23 cellular contexts compared by ENCODE assay signal in genomic region chr7:98317366-98318040, GRCh38.
"Had no signal": no experiment of that assay in that cellular context is flagged by ENCODE, and none has a peak within 500 bp of the region (broad histone marks: within the 10 kb centered on the region; RNA-seq: fewer than 3 reads in every experiment).

No MANE protein-coding gene starts in this region.

- H3K9me3 ChIP-seq: esophagus muscularis mucosa, gastroesophageal sphincter, heart left ventricle, mucosa of descending colon, prostate gland, right atrium auricular region, tibial artery, vagina had no signal

- H3K4me3 ChIP-seq: esophagus muscularis mucosa, gastroesophageal sphincter, heart left ventricle, mucosa of descending colon, prostate gland, right atrium auricular region, tibial artery, vagina had no signal

- H3K4me1 Mint-ChIP-seq: activated CD4-positive, alpha-beta T cell treated with anti-CD3 and anti-CD28 coated beads, Interleukin-2, amount 10 ng/mL, durations not matched to agents 7 days and 5 days; activated naive CD4-positive, alpha-beta T cell treated with anti-CD3 and anti-CD28 coated beads, Interleukin-2, amount 10 ng/mL, durations not matched to agents 7 days and 5 days had no signal

- ATAC-seq: activated CD4-positive, CD25-positive, alpha-beta regulatory T cell treated with anti-CD3 and anti-CD28 coated beads, Interleukin-2, amount 50 U/mL, for 24 hours; activated CD8-positive, alpha-beta T cell treated with anti-CD3 and anti-CD28 coated beads, Interleukin-2, amount 10 ng/mL, durations not matched to agents 7 days and 5 days; activated naive CD8-positive, alpha-beta T cell treated with anti-CD3 and anti-CD28 coated beads, Interleukin-2, amount 50 U/mL, for 24 hours; gastroesophageal sphincter; heart left ventricle; left ventricle myocardium superior; mucosa of descending colon; naive thymus-derived CD4-positive, alpha-beta T cell; T-cell had no signal

- H3K36me3 Mint-ChIP-seq: activated naive CD4-positive, alpha-beta T cell treated with anti-CD3 and anti-CD28 coated beads, Interleukin-2, amount 10 ng/mL, durations not matched to agents 7 days and 5 days; memory B cell; T-cell had no signal

- H3K27ac Mint-ChIP-seq: activated CD4-positive, alpha-beta T cell treated with anti-CD3 and anti-CD28 coated beads, Interleukin-2, amount 10 ng/mL, durations not matched to agents 7 days and 5 days; activated CD8-positive, alpha-beta T cell treated with anti-CD3 and anti-CD28 coated beads, Interleukin-2, amount 10 ng/mL, durations not matched to agents 7 days and 5 days; activated naive CD4-positive, alpha-beta T cell treated with anti-CD3 and anti-CD28 coated beads, Interleukin-2, amount 10 ng/mL, durations not matched to agents 7 days and 5 days; activated naive CD8-positive, alpha-beta T cell treated with anti-CD3 and anti-CD28 coated beads, Interleukin-2, amount 50 U/mL, for 24 hours; activated T-cell treated with anti-CD3 and anti-CD28 coated beads, Interleukin-2, amount 50 U/mL, for 24 hours; memory B cell; naive thymus-derived CD4-positive, alpha-beta T cell; T-cell had no signal

- H3K27ac ChIP-seq: esophagus muscularis mucosa, gastroesophageal sphincter, heart left ventricle, prostate gland, right atrium auricular region, tibial artery, vagina had no signal

- H3K4me1 ChIP-seq: esophagus muscularis mucosa, gastroesophageal sphincter, prostate gland, right atrium auricular region, tibial artery, vagina had no signal

- H3K9me3 Mint-ChIP-seq: activated CD4-positive, alpha-beta T cell treated with anti-CD3 and anti-CD28 coated beads, Interleukin-2, amount 10 ng/mL, durations not matched to agents 7 days and 5 days; activated naive CD4-positive, alpha-beta T cell treated with anti-CD3 and anti-CD28 coated beads, Interleukin-2, amount 10 ng/mL, durations not matched to agents 7 days and 5 days; activated naive CD8-positive, alpha-beta T cell treated with anti-CD3 and anti-CD28 coated beads, Interleukin-2, amount 50 U/mL, for 24 hours; activated T-cell treated with anti-CD3 and anti-CD28 coated beads, Interleukin-2, amount 50 U/mL, for 24 hours; memory B cell; T-cell had no signal

- H3K36me3 ChIP-seq: gastroesophageal sphincter, prostate gland, right atrium auricular region, vagina had no signal

- H3K4me3 Mint-ChIP-seq: activated CD4-positive, alpha-beta T cell treated with anti-CD3 and anti-CD28 coated beads, Interleukin-2, amount 10 ng/mL, durations not matched to agents 7 days and 5 days; activated CD8-positive, alpha-beta T cell treated with anti-CD3 and anti-CD28 coated beads, Interleukin-2, amount 10 ng/mL, durations not matched to agents 7 days and 5 days; activated naive CD4-positive, alpha-beta T cell treated with anti-CD3 and anti-CD28 coated beads, Interleukin-2, amount 10 ng/mL, durations not matched to agents 7 days and 5 days; activated naive CD8-positive, alpha-beta T cell treated with anti-CD3 and anti-CD28 coated beads, Interleukin-2, amount 50 U/mL, for 24 hours; activated T-cell treated with anti-CD3 and anti-CD28 coated beads, Interleukin-2, amount 50 U/mL, for 24 hours; memory B cell; naive thymus-derived CD4-positive, alpha-beta T cell; T-cell had no signal

- H3K27me3 Mint-ChIP-seq: activated CD4-positive, alpha-beta T cell treated with anti-CD3 and anti-CD28 coated beads, Interleukin-2, amount 10 ng/mL, durations not matched to agents 7 days and 5 days had no signal

- H3K27me3 ChIP-seq: right atrium auricular region, vagina had no signal

- DNase-seq: activated CD4-positive, alpha-beta T cell treated with anti-CD3 and anti-CD28 coated beads, Interleukin-2, amount 10 ng/mL, durations not matched to agents 7 days and 5 days; activated CD8-positive, alpha-beta T cell treated with anti-CD3 and anti-CD28 coated beads, Interleukin-2, amount 10 ng/mL, durations not matched to agents 7 days and 5 days; activated naive CD4-positive, alpha-beta T cell treated with anti-CD3 and anti-CD28 coated beads, Interleukin-2, amount 10 ng/mL, durations not matched to agents 7 days and 5 days; activated naive CD8-positive, alpha-beta T cell treated with anti-CD3 and anti-CD28 coated beads, Interleukin-2, amount 50 U/mL, for 24 hours; activated T-cell treated with anti-CD3 and anti-CD28 coated beads, Interleukin-2, amount 50 U/mL, for 24 hours; aorta; effector CD4-positive, alpha-beta T cell; heart left ventricle; left ventricle myocardium superior; mucosa of descending colon; naive thymus-derived CD4-positive, alpha-beta T cell; occipital lobe; stimulated activated CD4-positive, alpha-beta T cell treated with anti-CD3 and anti-CD28 coated beads, Interleukin-2, amount 100 ng/mL, for 24 hours; stimulated activated naive CD4-positive, alpha-beta T cell treated with Interleukin-2 at 50 U/mL for 16 hours; T-cell; tibial artery had no signal
